In genomic region chr9:72361227-72361626, GRCh38 we compare ENCODE assay signal across 11 cellular contexts. TPM values are rescaled to one million over a fixed set of nuclear protein-coding genes. Genes with fewer than 3 reads are reported as not detected.
A peak's percentile ranks its signal among the peaks of the same experiment; 100 is the strongest.
DNase-seq lines count a peak whose midpoint lies in the region; FAIRE-seq and TF ChIP-seq lines count a peak whose summit lies in the region.
"Had no signal": no experiment of that assay in that cellular context is flagged by ENCODE, and none has a peak within 500 bp of the region (broad histone marks: within the 10 kb centered on the region; RNA-seq: fewer than 3 reads in every experiment).

No MANE protein-coding gene starts in this region.

- in situ Hi-C loops in astrocyte of the cerebellum (cut with HindIII; ENCODE audit: low sequenced_read_pairs), result no loop called here

- no peak for TF ChIP-seq POLR2A in stomach (IDR thresholded peaks at IDR 0.05)

- no peak for TF ChIP-seq CTCF in astrocyte of the cerebellum (IDR thresholded peaks at IDR 0.05; ENCODE audit: low read depth, low read length, missing control alignments)
- TF ChIP-seq CTCF in kidney epithelial cell (IDR thresholded peaks at IDR 0.05; ENCODE audit: insufficient read depth, low read length, poor library complexity, severe bottlenecking), result no peak
- TF ChIP-seq CTCF in stomach (IDR thresholded peaks at IDR 0.05), result no peak
- no peak for TF ChIP-seq CTCF in D721Med (IDR thresholded peaks at IDR 0.05; ENCODE audit: insufficient read depth, missing control alignments)

- H3K27ac ChIP-seq in HUES64 (ENCODE audit: low read depth, low read length) (no peak overlapping the region), stomach (peak overlapping the region in 4 of 5 donors; percentile 99 to 100 (median 100))

- peaks cover 31% of the 10 kb centered on the region for H3K4me1 ChIP-seq in HUES64 (ENCODE audit: insufficient read depth, low read length)
- peaks cover 49 to 71% (median 61%) of the 10 kb centered on the region in 4 donors for H3K4me1 ChIP-seq in stomach

- H3K36me3 ChIP-seq in HUES64 (ENCODE audit: insufficient read depth, low read length) (peaks cover 75% of the 10 kb centered on the region), kidney epithelial cell (ENCODE audit: control insufficient read depth, insufficient read depth, low read length) (no peaks in the 10 kb centered on the region), stomach (peaks cover 37 to 44% (median 42%) of the 10 kb centered on the region in 4 donors)

- intact Hi-C loops in stomach (cut with DNase I; ENCODE audit: low total_unique reads), result no loop called here

- H3K4me3 ChIP-seq in HUES64 (ENCODE audit: low read length), result peak overlapping the region; percentile 94
- H3K4me3 ChIP-seq in astrocyte of the cerebellum (ENCODE audit: low read depth, low read length), result peak overlapping the region; percentile 85
- H3K4me3 ChIP-seq in kidney epithelial cell (ENCODE audit: low read depth, low read length), result peak overlapping the region; percentile 15
- peak overlapping the region; percentile 71 to 95 (median 86) for H3K4me3 ChIP-seq in stomach

- no peaks in the 10 kb centered on the region for H3K9me3 ChIP-seq in HUES64 (ENCODE audit: insufficient read depth, low read depth, low read length)
- no peaks in the 10 kb centered on the region for H3K9me3 ChIP-seq in stomach

- DNase-seq in astrocyte of the cerebellum (ENCODE audit: low read depth) (no peak), kidney epithelial cell (ENCODE audit: low read depth) (no peak), stomach (no peak), midbrain (lab: John Stamatoyannopoulos, UW) (no peak), D721Med (ENCODE audit: insufficient read length, low spot score) (no peak), LoVo (ENCODE audit: low spot score) (no peak), C1 segment of cervical spinal cord (lab: John Stamatoyannopoulos, UW) (no peak)
- DNase-seq: cortex of kidney; stimulated activated CD4-positive, alpha-beta T cell treated with anti-CD3 and anti-CD28 coated beads, Interleukin-1b, Interleukin-23, amount 100 ng/mL, for 48 hours; T-helper 1 cell had no signal

- no peak for FAIRE-seq in D721Med (lab: Jason Lieb, UNC)

- WGBS in HUES64, result 61% methylated on average over 3 of the region's 3 CpGs
- WGBS in stomach, 5 donors, result 4 to 18% (median 12%) methylated on average over 3 of the region's 3 CpGs

- H3K27me3 ChIP-seq in HUES64 (ENCODE audit: insufficient read depth, low read length), result no peaks in the 10 kb centered on the region
- no peaks in the 10 kb centered on the region for H3K27me3 ChIP-seq in kidney epithelial cell (ENCODE audit: control insufficient read depth, insufficient read depth, low read length)
- H3K27me3 ChIP-seq in stomach, result no peaks in the 10 kb centered on the region

- TF ChIP-seq EP300 in stomach (IDR thresholded peaks at IDR 0.05), result no peak

- H3K9ac ChIP-seq in HUES64 (ENCODE audit: low read depth, low read length), result no peak overlapping the region

RNA-seq across cellular contexts. Expression of gene ZFAND5, which starts 3.8 kb away (rescaled TPM):
- 154 TPM for polyA plus RNA-seq in HUES64 (2013, experiment 1 of 2)
- 160 TPM for polyA plus RNA-seq in HUES64 (2013, experiment 2 of 2)
- total RNA-seq in kidney epithelial cell, result 162 and 178 TPM in 2 replicates
- 100 to 1,000 TPM; 190 to 644 (median 254) TPM for total RNA-seq in stomach
- 100 to 1,000 TPM in 1 of 3 donors, 10 to 100 TPM in 2; 63.4 to 124 (median 83.9) TPM for polyA plus RNA-seq in stomach

Comparison
In these comparisons a context has a peak if more than half of its experiments do, and no peak if none do; other contexts are left out.
1. H3K4me3 ChIP-seq: peak in every context shown above with its lines; median percentile 94 in HUES64; 86 in stomach; 85 in astrocyte of the cerebellum; 15 in kidney epithelial cell.